In genomic region chr11:57235761-57236703, GRCh38 we compare ENCODE assay signal across 26 cellular contexts. TPM values are rescaled to one million over a fixed set of nuclear protein-coding genes. Genes with fewer than 3 reads are reported as not detected.
DNase-seq lines count a peak whose midpoint lies in the region; ATAC-seq and TF ChIP-seq lines count a peak whose summit lies in the region.
"Had no signal": no experiment of that assay in that cellular context is flagged by ENCODE, and none has a peak within 500 bp of the region (broad histone marks: within the 10 kb centered on the region; RNA-seq: fewer than 3 reads in every experiment).

No MANE protein-coding gene starts in this region.

- ATAC-seq in omental fat pad (ENCODE audit: low FRiP score): no peak
- ATAC-seq: activated CD4-positive, alpha-beta T cell treated with anti-CD3 and anti-CD28 coated beads for 36 hours; GM12878 had no signal

- no peaks in the 10 kb centered on the region for H3K9me3 Mint-ChIP-seq in nephron

- H3K4me1 ChIP-seq in right atrium auricular region (peaks cover 0 to 26% of the 10 kb centered on the region in 2 donors), subcutaneous abdominal adipose tissue (ENCODE audit: control insufficient read depth in 5 of 5, insufficient read depth in 5 of 5, low read length in 5 of 5) (peaks cover 2 to 45% (median 7%) of the 10 kb centered on the region in 5 donors)
- H3K4me1 ChIP-seq: ascending aorta had no signal

- H3K4me3 ChIP-seq in coronary artery (peak overlapping the region; percentile 32), right atrium auricular region (peak overlapping the region; percentile 16 to 32), subcutaneous abdominal adipose tissue (ENCODE audit: low read depth in 1 of 5, low read length in 5 of 5) (peak overlapping the region in 4 of 5 donors; percentile 49 to 77 (median 69))
- H3K4me3 ChIP-seq: ascending aorta, GM12878 had no signal

- peak overlapping the region in 1 of 5 donors; percentile 76 for H3K9ac ChIP-seq in subcutaneous abdominal adipose tissue (ENCODE audit: low read length in 5 of 5)

- H3K9me3 ChIP-seq in right atrium auricular region: no peaks in the 10 kb centered on the region
- no peaks in the 10 kb centered on the region for H3K9me3 ChIP-seq in subcutaneous abdominal adipose tissue (ENCODE audit: control insufficient read depth in 5 of 5, low read length in 5 of 5)
- H3K9me3 ChIP-seq: ascending aorta, upper lobe of left lung had no signal

- peaks cover 38% of the 10 kb centered on the region for H3K27me3 Mint-ChIP-seq in nephron (ENCODE audit: low read depth)

- peak overlapping the region in 2 of 3 experiments; percentile 63 to 83 for H3K27ac Mint-ChIP-seq in nephron
- H3K27ac Mint-ChIP-seq: activated CD4-positive, alpha-beta T cell treated with anti-CD3 and anti-CD28 coated beads for 36 hours; activated naive CD8-positive, alpha-beta T cell had no signal

- H3K27ac ChIP-seq in coronary artery: peak overlapping the region in 1 of 2 donors; percentile 5
- peak overlapping the region; percentile 8 to 39 for H3K27ac ChIP-seq in right atrium auricular region
- H3K27ac ChIP-seq in subcutaneous abdominal adipose tissue (ENCODE audit: low read depth, low read length): peak overlapping the region; percentile 30
- H3K27ac ChIP-seq: ascending aorta had no signal

- DNase-seq in coronary artery (ENCODE audit: low spot score) (no peak), right atrium auricular region (ENCODE audit: low spot score) (no peak), pons (ENCODE audit: low spot score) (no peak), omental fat pad (ENCODE audit: low spot score) (no peak), AG20443 (ENCODE audit: low spot score) (no peak)
- DNase-seq: activated CD4-positive, alpha-beta T cell treated with anti-CD3 and anti-CD28 coated beads for 36 hours; activated T-cell treated with anti-CD3 and anti-CD28 coated beads for 4 hours; central memory CD4-positive, alpha-beta T cell; dermis blood vessel endothelial cell; islet precursor cell; Karpas-422; NCI-H1436 treated with DMSO at 0.1 percent for 48 hours; NCI-H345; nucleus accumbens; RPMI8226; stimulated activated CD4-positive, alpha-beta T cell treated with anti-CD3 and anti-CD28 coated beads, Interleukin-12 subunit alpha, Interleukin-12 subunit beta, amount 100 ng/mL, for 4 hours; stimulated activated CD4-positive, alpha-beta T cell treated with anti-CD3 and anti-CD28 coated beads, Interleukin-4, amount 100 ng/mL, for 1 hour had no signal

- no peaks in the 10 kb centered on the region for H3K36me3 Mint-ChIP-seq in nephron (ENCODE audit: low read depth)
- H3K36me3 Mint-ChIP-seq: activated naive CD8-positive, alpha-beta T cell had no signal

- no peaks in the 10 kb centered on the region for H3K36me3 ChIP-seq in right atrium auricular region
- no peaks in the 10 kb centered on the region for H3K36me3 ChIP-seq in subcutaneous abdominal adipose tissue (ENCODE audit: control insufficient read depth in 5 of 5, insufficient read depth in 5 of 5, low read length in 5 of 5)
- H3K36me3 ChIP-seq: ascending aorta, upper lobe of left lung had no signal

- H3K27me3 ChIP-seq in right atrium auricular region (no peaks in the 10 kb centered on the region), subcutaneous abdominal adipose tissue (ENCODE audit: control insufficient read depth in 5 of 5, insufficient read depth in 4 of 5, low read length in 5 of 5) (peaks cover 5 to 27% (median 19%) of the 10 kb centered on the region in 5 donors)
- H3K27me3 ChIP-seq: ascending aorta, upper lobe of left lung had no signal

- peak overlapping the region in 2 of 3 experiments; percentile 72 to 80 for H3K4me3 Mint-ChIP-seq in nephron
- H3K4me3 Mint-ChIP-seq: activated CD4-positive, alpha-beta T cell treated with anti-CD3 and anti-CD28 coated beads for 36 hours; activated naive CD8-positive, alpha-beta T cell had no signal

- H3K4me1 Mint-ChIP-seq in nephron: peaks cover 72% of the 10 kb centered on the region

- TF ChIP-seq CTCF in coronary artery (IDR thresholded peaks at IDR 0.05) (no peak), right atrium auricular region (IDR thresholded peaks at IDR 0.05) (no peak), nephron (IDR thresholded peaks at IDR 0.05; ENCODE audit: unreplicated experiment in 3 of 3) (no peak), omental fat pad (IDR thresholded peaks at IDR 0.05) (no peak)

RNA-seq across cellular contexts. Expression of gene APLNR, which starts 1.0 kb away (rescaled TPM):
- 10 to 100 TPM in 1 of 2 donors, 1 to 10 TPM in 1; 6.3 to 13.6 TPM for total RNA-seq in right atrium auricular region
- total RNA-seq in omental fat pad: 10 to 100 TPM in 1 of 4 donors, 1 to 10 TPM in 3; 1.3 to 11.2 (median 1.7) TPM
- total RNA-seq: activated CD4-positive, alpha-beta T cell treated with anti-CD3 and anti-CD28 coated beads for 36 hours; GM12878; renal cortical epithelial cell; T-helper 2 cell treated with Interferon-gamma antibody and Interleukin-4, amounts not matched to agents 100 ng/mL and 5 ng/mL, for 36 hours had no signal

RNA-seq across cellular contexts. Expression of gene LRRC55, which starts 54.3 kb away (rescaled TPM):
- total RNA-seq in right atrium auricular region (not detected), omental fat pad (not detected)
- total RNA-seq: activated CD4-positive, alpha-beta T cell treated with anti-CD3 and anti-CD28 coated beads for 36 hours; ascending aorta; GM12878; renal cortical epithelial cell; subcutaneous adipose tissue; T-helper 2 cell treated with Interferon-gamma antibody and Interleukin-4, amounts not matched to agents 100 ng/mL and 5 ng/mL, for 36 hours had no signal
